ENCODE assay signal across 8 cellular contexts in genomic region chr11:9573054-9573774, GRCh38. TPM values are rescaled to one million over a fixed set of nuclear protein-coding genes. Genes with fewer than 3 reads are reported as not detected.
DNase-seq lines count a peak whose midpoint lies in the region; ATAC-seq and TF ChIP-seq lines count a peak whose summit lies in the region.

TSS of gene WEE1 (plus strand) at chr11:9573670. CDS start at chr11:9573934, 264 bp downstream.

- POLR2A ChIA-PET in activated CD4-positive, alpha-beta T cell treated with anti-CD3 and anti-CD28 coated beads, Interleukin-2, amount 10 ng/mL, durations not matched to agents 7 days and 5 days (lab: Charles Lee) = interaction anchor here (0.5 to 1.2 kb wide), 4 partner anchors 27 to 272 kb away, joined by 3 to 6 read pairs (median 4); partner anchors contain the start of gene ZNF143

- peak within 1 kb of the TSS; percentile 83 for H3K27ac Mint-ChIP-seq in activated CD4-positive, alpha-beta T cell treated with anti-CD3 and anti-CD28 coated beads, Interleukin-2, amount 10 ng/mL, durations not matched to agents 7 days and 5 days

- CTCF ChIA-PET in activated CD4-positive, alpha-beta T cell treated with anti-CD3 and anti-CD28 coated beads, Interleukin-2, amount 10 ng/mL, durations not matched to agents 7 days and 5 days (lab: Charles Lee) = interaction anchor here (0.9 to 1.9 kb wide), 7 partner anchors 26 to 735 kb away, joined by 3 to 10 read pairs (median 5); partner anchors contain the start of gene ZNF143

- ATAC-seq in GM19372 (IDR thresholded peaks at IDR 0.05; ENCODE audit: low read depth, unreplicated experiment) (peak; percentile 84), HG03521 (IDR thresholded peaks at IDR 0.05; ENCODE audit: unreplicated experiment) (peak; percentile 72)

- H3K27me3 Mint-ChIP-seq in activated CD4-positive, alpha-beta T cell treated with anti-CD3 and anti-CD28 coated beads, Interleukin-2, amount 10 ng/mL, durations not matched to agents 7 days and 5 days = peaks cover 3% of the 10 kb centered on the region

- no peak for TF ChIP-seq CTCF in C4-2B (conservative IDR thresholded peaks at IDR 0.05)

- peak within 1 kb of the TSS; percentile 92 for H3K4me3 Mint-ChIP-seq in activated CD4-positive, alpha-beta T cell treated with anti-CD3 and anti-CD28 coated beads, Interleukin-2, amount 10 ng/mL, durations not matched to agents 7 days and 5 days

- DNase-seq in NCI-H69 (lab: John Stamatoyannopoulos, UW) (peak; percentile 100), cortex of kidney (lab: John Stamatoyannopoulos, UW) (peak; percentile 76), left kidney (ENCODE audit: low read depth, low spot score) (peak; percentile 99)
- DNase-seq in activated CD4-positive, alpha-beta T cell treated with anti-CD3 and anti-CD28 coated beads, Interleukin-2, amount 10 ng/mL, durations not matched to agents 7 days and 5 days = peak; percentile 98
- DNase-seq in stimulated activated CD4-positive, alpha-beta T cell treated with anti-CD3 and anti-CD28 coated beads, Interleukin-1b, Interleukin-23, amount 100 ng/mL, for 48 hours = peak; percentile 98

- no peaks in the 10 kb centered on the region for H3K9me3 Mint-ChIP-seq in activated CD4-positive, alpha-beta T cell treated with anti-CD3 and anti-CD28 coated beads, Interleukin-2, amount 10 ng/mL, durations not matched to agents 7 days and 5 days

- H3K36me3 Mint-ChIP-seq in activated CD4-positive, alpha-beta T cell treated with anti-CD3 and anti-CD28 coated beads, Interleukin-2, amount 10 ng/mL, durations not matched to agents 7 days and 5 days (ENCODE audit: low read depth) = peaks cover 32% of the 10 kb centered on the region

- peaks cover 52% of the 10 kb centered on the region for H3K4me1 Mint-ChIP-seq in activated CD4-positive, alpha-beta T cell treated with anti-CD3 and anti-CD28 coated beads, Interleukin-2, amount 10 ng/mL, durations not matched to agents 7 days and 5 days

- peak within 1 kb of the TSS; percentile 99 for H3K27ac ChIP-seq in C4-2B

RNA-seq across cellular contexts. Expression of gene WEE1, which starts in this region (rescaled TPM):
- 10 to 100 TPM; 60.5 to 64.2 TPM for total RNA-seq in activated CD4-positive, alpha-beta T cell treated with anti-CD3 and anti-CD28 coated beads, Interleukin-2, amount 10 ng/mL, durations not matched to agents 7 days and 5 days

Comparison
In these comparisons a context has a peak if more than half of its experiments do, and no peak if none do; other contexts are left out.
1. Peak in every context shown above with its lines: DNase-seq, ATAC-seq and H3K27ac ChIP-seq.